ENCODE assay signal across 19 cellular contexts in genomic region chr1:48043524-48043923, GRCh38. TPM values are rescaled to one million over a fixed set of nuclear protein-coding genes. Genes with fewer than 3 reads are reported as not detected.
DNase-seq lines count a peak whose midpoint lies in the region; ATAC-seq and TF ChIP-seq lines count a peak whose summit lies in the region.
"Had no signal": no experiment of that assay in that cellular context is flagged by ENCODE, and none has a peak within 500 bp of the region (broad histone marks: within the 10 kb centered on the region; RNA-seq: fewer than 3 reads in every experiment).

No MANE protein-coding gene starts in this region.

- H3K36me3 ChIP-seq in HEK293 (ENCODE audit: control insufficient read depth in 2 of 2, insufficient read depth in 1 of 2, low read length in 2 of 2) (no peaks in the 10 kb centered on the region), osteoblast (ENCODE audit: insufficient read depth, low read length) (no peaks in the 10 kb centered on the region)
- H3K36me3 ChIP-seq: upper lobe of right lung had no signal

- DNase-seq in A172 (ENCODE audit: low spot score) (peak; percentile 58), NCI-H345 (lab: John Stamatoyannopoulos, UW) (peak; percentile 91), osteoblast (ENCODE audit: insufficient read length, low spot score, missing footprints) (no peak)
- DNase-seq in stimulated activated CD4-positive, alpha-beta T cell treated with anti-CD3 and anti-CD28 coated beads, Interleukin-1b, Interleukin-23, amount 100 ng/mL, for 48 hours = no peak
- DNase-seq: activated CD4-positive, alpha-beta T cell treated with anti-CD3 and anti-CD28 coated beads, Interleukin-2, amount 50 U/mL, for 1 hour; activated T-cell treated with anti-CD3 and anti-CD28 coated beads for 4 hours; CD4-positive, alpha-beta memory T cell; glutamatergic neuron; NCI-H2227 treated with DMSO at 0.1 percent for 48 hours; stimulated activated naive CD8-positive, alpha-beta T cell treated with anti-CD3 and anti-CD28 coated beads, Interleukin-15, amount 100 ng/mL, for 72 hours; upper lobe of right lung had no signal

- CTCF ChIA-PET in HEK293 (lab: Yijun Ruan, JAX) = interaction anchor here (0.7 to 5.3 kb wide), 4 partner anchors 8 to 853 kb away, joined by 3 to 39 read pairs (median 6); partner anchors contain the start of gene TRABD2B

- no peaks in the 10 kb centered on the region for H3K79me2 ChIP-seq in osteoblast (ENCODE audit: insufficient read depth, low read length)

- H3K27ac ChIP-seq in HEK293 (ENCODE audit: extremely low read depth, low read depth, low read length) (no peak overlapping the region), osteoblast (ENCODE audit: low read depth, low read length) (no peak overlapping the region)
- H3K27ac ChIP-seq: PC-9, upper lobe of right lung had no signal

- POLR2A ChIA-PET in HEK293 (lab: Yijun Ruan, JAX) = interaction anchor here (1.0 kb wide), 1 partner anchor 9 kb away, joined by 4 read pairs; no protein-coding TSS in a partner anchor

- H4K20me1 ChIP-seq in osteoblast (ENCODE audit: insufficient read depth, low read length) = no peaks in the 10 kb centered on the region

- no peak overlapping the region for H2AFZ ChIP-seq in osteoblast (ENCODE audit: low read length)
- H2AFZ ChIP-seq: PC-9 had no signal

- TF ChIP-seq CTCF in HEK293 (tag by site-specific recombination; IDR thresholded peaks at IDR 0.05) (no peak), osteoblast (IDR thresholded peaks at IDR 0.05; ENCODE audit: extremely low read depth, low read depth, low read length) (no peak)

- H3K4me3 ChIP-seq in HEK293 (ENCODE audit: low read depth, low read length) (no peak overlapping the region), osteoblast (ENCODE audit: insufficient read depth, low read length) (no peak overlapping the region)
- H3K4me3 ChIP-seq: GM12878, PC-9, upper lobe of right lung had no signal

- peaks cover 6% of the 10 kb centered on the region for H3K27me3 ChIP-seq in osteoblast (ENCODE audit: insufficient read depth, low read length)
- H3K27me3 ChIP-seq: upper lobe of right lung had no signal

- H3K9me3 ChIP-seq in HEK293 (ENCODE audit: control insufficient read depth, insufficient read depth, low read depth, low read length) (no peaks in the 10 kb centered on the region), osteoblast (ENCODE audit: low read depth, low read length) (no peaks in the 10 kb centered on the region)
- H3K9me3 ChIP-seq: upper lobe of right lung had no signal

- peaks cover 18% of the 10 kb centered on the region for H3K4me1 ChIP-seq in HEK293 (ENCODE audit: control insufficient read depth, insufficient read depth, low read length)
- peaks cover 31% of the 10 kb centered on the region for H3K4me1 ChIP-seq in osteoblast (ENCODE audit: insufficient read depth, low read length)

- ATAC-seq in esophagus mucosa (peak; percentile 55), HG02870 (IDR thresholded peaks at IDR 0.05; ENCODE audit: unreplicated experiment) (no peak), HG02588 (IDR thresholded peaks at IDR 0.05; ENCODE audit: unreplicated experiment) (no peak)
- ATAC-seq: GM12878; stimulated activated naive CD8-positive, alpha-beta T cell treated with anti-CD3 and anti-CD28 coated beads, Interleukin-15, amount 100 ng/mL, for 72 hours; upper lobe of right lung had no signal

- no peak overlapping the region for H3K4me2 ChIP-seq in osteoblast (ENCODE audit: insufficient read depth, low read length)
- H3K4me2 ChIP-seq: PC-9 had no signal

TF ChIP-seq in HEK293, 187 proteins besides CTCF, POLR2A, EP300 and RAD21:
- TF ChIP-seq GLIS1 (tag by site-specific recombination; IDR thresholded peaks at IDR 0.05) (0 out of 2 replicates have a peak, but pooled peaks have one; percentile 7), ZIC2 (tag by site-specific recombination; IDR thresholded peaks at IDR 0.05) (peak; percentile 50), ZNF571 (tag by site-specific recombination; IDR thresholded peaks at IDR 0.05) (no peak), ZNF658 (tag by site-specific recombination; IDR thresholded peaks at IDR 0.05) (no peak)
TF ChIP-seq in HEK293: peak in this region for 2.

RNA-seq across cellular contexts. Expression of gene TRABD2B, which starts 46.3 kb away (rescaled TPM):
- 0.26 and 2.0 TPM in 2 replicates for total RNA-seq in A172 (2014; rRNA removed; shearing (Covaris generic))
- total RNA-seq in esophagus mucosa (0.64 TPM), osteoblast (under 0.01 TPM in 2 replicates)
- total RNA-seq: activated naive CD4-positive, alpha-beta T cell treated with anti-CD3 and anti-CD28 coated beads, Interleukin-2, amount 50 U/mL, for 72 hours; CD4-positive, alpha-beta memory T cell; G401; GM12878; PC-9 had no signal

Comparison
In these comparisons a context has a peak if more than half of its experiments do, and no peak if none do; other contexts are left out.
1. DNase-seq: peak in A172 (single experiment) and NCI-H345 (single experiment); none in osteoblast (single experiment) and stimulated activated CD4-positive, alpha-beta T cell treated with anti-CD3 and anti-CD28 coated beads, Interleukin-1b, Interleukin-23, amount 100 ng/mL, for 48 hours (single experiment).